1 cellular context compared by ENCODE assay signal in genomic region chr7:16399916-16400895, GRCh38.
TF ChIP-seq lines count a peak whose summit lies in the region.

No MANE protein-coding gene starts in this region.

TF ChIP-seq in HepG2, 621 proteins besides CTCF, POLR2A, EP300 and RAD21:
- TF ChIP-seq MNT (IDR thresholded peaks at IDR 0.05): peak; percentile 45
- TF ChIP-seq RARA (CRISPR knock-in tag; IDR thresholded peaks at IDR 0.05): no peak
- peak; percentile 62; the same call in 1 of the 2 replicates for TF ChIP-seq RAD51 (IDR thresholded peaks at IDR 0.05; ENCODE audit: borderline replicate concordance)
- peak; percentile 84; the same call in 1 of the 2 replicates for TF ChIP-seq ZNF737 (CRISPR knock-in tag; IDR thresholded peaks at IDR 0.05; ENCODE audit: borderline replicate concordance)
- TF ChIP-seq CREB1 (IDR thresholded peaks at IDR 0.05): peak; percentile 69
- no peak for TF ChIP-seq CREB1 (CRISPR knock-in tag; IDR thresholded peaks at IDR 0.05)
- TF ChIP-seq ZNF563 (CRISPR knock-in tag; IDR thresholded peaks at IDR 0.05): no peak
- peak; percentile 66 for TF ChIP-seq USF2 (IDR thresholded peaks at IDR 0.05; ENCODE audit: low read depth, low read length)
- no peak for TF ChIP-seq USF2 (CRISPR knock-in tag; IDR thresholded peaks at IDR 0.05; ENCODE audit: borderline replicate concordance)
